In genomic region chr6:5205877-5206840, GRCh38 we compare ENCODE assay signal across 8 cellular contexts.
DNase-seq lines count a peak whose midpoint lies in the region; ATAC-seq lines count a peak whose summit lies in the region.

No MANE protein-coding gene starts in this region.

- H3K4me3 ChIP-seq in duodenal mucosa (ENCODE audit: low read depth in 1 of 2, low read length in 2 of 2) (no peak overlapping the region), mucosa of rectum (ENCODE audit: low read length in 2 of 2) (no peak overlapping the region)
- H3K4me3 ChIP-seq in effector memory CD4-positive, alpha-beta T cell (ENCODE audit: insufficient read depth, low read depth, low read length, poor library complexity, severe bottlenecking): no peak overlapping the region

- DNase-seq in CD1c-positive myeloid dendritic cell (ENCODE audit: extremely low spot score) (peak; percentile 43), NCI-H69 (lab: John Stamatoyannopoulos, UW) (peak; percentile 70), NCI-H1694 treated with DMSO at 0.1 percent for 48 hours (lab: John Stamatoyannopoulos, UW) (no peak), NCI-H526 treated with DMSO at 0.1 percent for 48 hours (lab: John Stamatoyannopoulos, UW) (no peak)
- no peak for DNase-seq in effector memory CD4-positive, alpha-beta T cell

- H3K4me1 ChIP-seq in duodenal mucosa (ENCODE audit: control insufficient read depth in 1 of 2, insufficient read depth in 2 of 2, low read length in 2 of 2) (no peaks in the 10 kb centered on the region), mucosa of rectum (ENCODE audit: control insufficient read depth in 2 of 2, insufficient read depth in 2 of 2, low read length in 2 of 2) (peaks cover 0 to 4% of the 10 kb centered on the region in 2 donors)
- H3K4me1 ChIP-seq in effector memory CD4-positive, alpha-beta T cell (ENCODE audit: control insufficient read depth, insufficient read depth, low read length, poor library complexity, severe bottlenecking): no peaks in the 10 kb centered on the region

- H3K9ac ChIP-seq in duodenal mucosa (ENCODE audit: low read depth in 1 of 2, low read length in 2 of 2) (no peak overlapping the region), mucosa of rectum (ENCODE audit: low read depth in 1 of 2, low read length in 2 of 2) (no peak overlapping the region)

- H3K27ac ChIP-seq in duodenal mucosa (ENCODE audit: low read depth, low read length): peak overlapping the region; percentile 5
- H3K27ac ChIP-seq in mucosa of rectum (ENCODE audit: low read depth in 2 of 2, low read length in 2 of 2): peak overlapping the region; percentile 18 to 41
- no peak overlapping the region for H3K27ac ChIP-seq in effector memory CD4-positive, alpha-beta T cell (ENCODE audit: insufficient read depth, low read length, poor library complexity, severe bottlenecking)

- ATAC-seq in GM21529 (IDR thresholded peaks at IDR 0.05; ENCODE audit: unreplicated experiment): no peak

- H3K9me3 ChIP-seq in duodenal mucosa (ENCODE audit: control insufficient read depth in 1 of 2, low read length in 2 of 2): no peaks in the 10 kb centered on the region
- no peaks in the 10 kb centered on the region for H3K9me3 ChIP-seq in mucosa of rectum (ENCODE audit: control insufficient read depth in 2 of 2, low read length in 2 of 2)
- no peaks in the 10 kb centered on the region for H3K9me3 ChIP-seq in effector memory CD4-positive, alpha-beta T cell (ENCODE audit: control insufficient read depth, low read length)

- no peaks in the 10 kb centered on the region for H3K36me3 ChIP-seq in duodenal mucosa (ENCODE audit: control insufficient read depth in 1 of 2, insufficient read depth in 2 of 2, low read length in 2 of 2)
- H3K36me3 ChIP-seq in mucosa of rectum (ENCODE audit: control insufficient read depth in 2 of 2, insufficient read depth in 2 of 2, low read length in 2 of 2): no peaks in the 10 kb centered on the region
- no peaks in the 10 kb centered on the region for H3K36me3 ChIP-seq in effector memory CD4-positive, alpha-beta T cell (ENCODE audit: control insufficient read depth, insufficient read depth, low read length)

- H3K27me3 ChIP-seq in duodenal mucosa (ENCODE audit: control insufficient read depth in 1 of 2, insufficient read depth in 2 of 2, low read length in 2 of 2) (no peaks in the 10 kb centered on the region), mucosa of rectum (ENCODE audit: control insufficient read depth in 2 of 2, insufficient read depth in 2 of 2, low read length in 2 of 2) (no peaks in the 10 kb centered on the region)
- no peaks in the 10 kb centered on the region for H3K27me3 ChIP-seq in effector memory CD4-positive, alpha-beta T cell (replicated peaks; ENCODE audit: control insufficient read depth, insufficient read depth, low read length, poor library complexity, severe bottlenecking)

Comparison
In these comparisons a context has a peak if more than half of its experiments do, and no peak if none do; other contexts are left out.
1. DNase-seq: peak in CD1c-positive myeloid dendritic cell (single experiment) and NCI-H69 (single experiment); none in NCI-H1694 treated with DMSO at 0.1 percent for 48 hours (single experiment), effector memory CD4-positive, alpha-beta T cell (0 of 3) and NCI-H526 treated with DMSO at 0.1 percent for 48 hours (single experiment).